8 cellular contexts compared by ENCODE assay signal in genomic region chr15:83207622-83208356, GRCh38. TPM values are rescaled to one million over a fixed set of nuclear protein-coding genes. Genes with fewer than 3 reads are reported as not detected.
DNase-seq lines count a peak whose midpoint lies in the region; ATAC-seq lines count a peak whose summit lies in the region.

TSS of gene HDGFL3 (minus strand) at chr15:83207823. CDS start at chr15:83207414, 409 bp downstream.

- ATAC-seq in GM21825 (IDR thresholded peaks at IDR 0.05; ENCODE audit: unreplicated experiment) (peak; percentile 39), esophagus mucosa (peak; percentile 44)

- H3K9me3 ChIP-seq in subcutaneous abdominal adipose tissue (ENCODE audit: control insufficient read depth in 5 of 5, low read length in 5 of 5), result no peaks in the 10 kb centered on the region

- H3K36me3 ChIP-seq in subcutaneous abdominal adipose tissue (ENCODE audit: control insufficient read depth in 5 of 5, insufficient read depth in 5 of 5, low read length in 5 of 5), result no peaks in the 10 kb centered on the region

- H3K4me1 ChIP-seq in subcutaneous abdominal adipose tissue (ENCODE audit: control insufficient read depth in 5 of 5, insufficient read depth in 5 of 5, low read length in 5 of 5), result peaks cover 0 to 18% (median 15%) of the 10 kb centered on the region in 5 donors

- peak within 1 kb of the TSS in 4 of 5 donors; percentile 43 to 81 (median 73) for H3K9ac ChIP-seq in subcutaneous abdominal adipose tissue (ENCODE audit: low read length in 5 of 5)

- peak within 1 kb of the TSS; percentile 56 to 77 (median 72) for H3K4me3 ChIP-seq in subcutaneous abdominal adipose tissue (ENCODE audit: low read depth in 1 of 5, low read length in 5 of 5)

- DNase-seq in DMS53 treated with DMSO at 0.1 percent for 48 hours (lab: John Stamatoyannopoulos, UW; ENCODE audit: unreplicated experiment) (peak; percentile 11), NCI-H2171 treated with DMSO at 0.1 percent for 48 hours (lab: John Stamatoyannopoulos, UW) (peak; percentile 80), activated T-cell treated with anti-CD3 and anti-CD28 coated beads for 48 hours (ENCODE audit: low read depth) (peak; percentile 16), middle frontal gyrus (ENCODE audit: extremely low spot score, low spot score) (peak; percentile 14)
- no peak for DNase-seq in effector CD8-positive, alpha-beta T cell (lab: John Stamatoyannopoulos, UW)

- H3K27me3 ChIP-seq in subcutaneous abdominal adipose tissue (ENCODE audit: control insufficient read depth in 5 of 5, insufficient read depth in 4 of 5, low read length in 5 of 5), result peaks cover 6 to 15% (median 10%) of the 10 kb centered on the region in 5 donors

- peak within 1 kb of the TSS; percentile 64 for H3K27ac ChIP-seq in subcutaneous abdominal adipose tissue (ENCODE audit: low read depth, low read length)

RNA-seq across cellular contexts. Expression of gene HDGFL3, which starts in this region (rescaled TPM):
- 19.1 TPM for total RNA-seq in esophagus mucosa
